ENCODE assay signal across 9 cellular contexts in genomic region chr10:114026189-114027040, GRCh38. TPM values are rescaled to one million over a fixed set of nuclear protein-coding genes. Genes with fewer than 3 reads are reported as not detected.
A peak's percentile ranks its signal among the peaks of the same experiment; 100 is the strongest.
DNase-seq lines count a peak whose midpoint lies in the region; ATAC-seq lines count a peak whose summit lies in the region.
"Had no signal": no experiment of that assay in that cellular context is flagged by ENCODE, and none has a peak within 500 bp of the region (broad histone marks: within the 10 kb centered on the region; RNA-seq: fewer than 3 reads in every experiment).

No MANE protein-coding gene starts in this region.

- ATAC-seq in HG03280 (IDR thresholded peaks at IDR 0.05; ENCODE audit: unreplicated experiment) = peak; percentile 42

- peak; percentile 57 for DNase-seq in GM04503 (ENCODE audit: low read depth)
- peak; percentile 79 for DNase-seq in astrocyte of the hippocampus (ENCODE audit: low read depth, low spot score)
- peak; percentile 59 for DNase-seq in myocyte (ENCODE audit: low read depth)
- no peak for DNase-seq in stimulated activated naive CD4-positive, alpha-beta T cell (lab: John Stamatoyannopoulos, UW)
- no peak for DNase-seq in activated naive CD4-positive, alpha-beta T cell (lab: John Stamatoyannopoulos, UW)
- no peak for DNase-seq in stimulated activated naive CD4-positive, alpha-beta T cell treated with Interleukin-2 at 50 U/mL for 16 hours (lab: John Stamatoyannopoulos, UW)
- DNase-seq in DMS79 (lab: John Stamatoyannopoulos, UW) = no peak

RNA-seq across cellular contexts. Expression of gene ADRB1, which starts 17.3 kb away (rescaled TPM):
- 0.67 TPM in 1 of 2 replicates, not detected in the other for total RNA-seq in myocyte
- polyA plus RNA-seq in myocyte (2012) = 0.10 TPM
- total RNA-seq: activated T-helper 1 cell treated with anti-CD3 and anti-CD28 coated beads, Interleukin-12 subunit alpha, Interleukin-12 subunit beta, Interleukin-2, Interleukin-4 antibody, amounts not matched to agents 30 ng/mL and 10 ng/mL and 1 ng/mL, durations not matched to agents 14 hours and 24 hours and 36 hours had no signal

Comparison
In these comparisons a context has a peak if more than half of its experiments do, and no peak if none do; other contexts are left out.
1. DNase-seq: peak in GM04503 (single experiment), astrocyte of the hippocampus (single experiment) and myocyte (single experiment); none in stimulated activated naive CD4-positive, alpha-beta T cell (0 of 6), activated naive CD4-positive, alpha-beta T cell (0 of 4), stimulated activated naive CD4-positive, alpha-beta T cell treated with Interleukin-2 at 50 U/mL for 16 hours (single experiment) and DMS79 (single experiment).